In the genomic region with DNA sequence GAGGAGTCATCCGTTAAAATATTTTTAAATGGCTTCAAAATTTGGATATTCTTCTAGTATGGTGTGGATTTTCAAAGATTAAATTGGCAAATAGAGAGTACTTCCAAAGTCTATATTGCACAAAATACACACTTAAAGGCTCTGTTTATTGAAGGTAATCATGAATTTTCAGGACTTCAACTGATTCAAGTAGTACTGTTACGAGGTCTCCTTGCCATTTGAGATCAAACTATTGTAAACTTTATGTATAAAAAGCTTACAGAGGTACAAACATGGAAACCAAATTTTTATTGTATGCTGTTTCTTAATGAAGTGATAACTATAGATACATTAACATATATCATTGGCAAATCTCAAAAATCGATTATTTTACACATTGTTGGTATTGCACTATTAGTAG, we compare ENCODE assay signal across 1 cellular context.
TF ChIP-seq lines count a peak whose summit lies in the region.

No MANE protein-coding gene starts in this region.

TF ChIP-seq in WTC11, 78 proteins besides CTCF, POLR2A, EP300 and RAD21 (continued from another document):
- TF ChIP-seq GRHL2 (CRISPR knock-in tag; IDR thresholded peaks at IDR 0.05; ENCODE audit: insufficient replicate concordance, severe bottlenecking), result no peak
